Comparison of ENCODE assay signal across 8 cellular contexts in genomic region chr2:117470311-117471095, GRCh38.
DNase-seq lines count a peak whose midpoint lies in the region; ATAC-seq and TF ChIP-seq lines count a peak whose summit lies in the region.

No MANE protein-coding gene starts in this region.

- TF ChIP-seq EP300 in suprapubic skin (IDR thresholded peaks at IDR 0.05) = no peak

- H3K4me3 ChIP-seq in choroid plexus epithelial cell (ENCODE audit: low read depth, low read length) (no peak overlapping the region), suprapubic skin (no peak overlapping the region)

- no peaks in the 10 kb centered on the region for H3K36me3 ChIP-seq in suprapubic skin

- peaks cover 6% of the 10 kb centered on the region for H3K9me3 ChIP-seq in suprapubic skin

- no peak for TF ChIP-seq POLR2A in suprapubic skin (IDR thresholded peaks at IDR 0.05)

- H3K27me3 ChIP-seq in suprapubic skin = no peaks in the 10 kb centered on the region

- peaks cover 18% of the 10 kb centered on the region for H3K9me3 Mint-ChIP-seq in progenitor cell of endocrine pancreas (ENCODE audit: low read depth)

- H3K27ac ChIP-seq in suprapubic skin = no peak overlapping the region

- peak; percentile 23 for TF ChIP-seq CTCF in choroid plexus epithelial cell (conservative IDR thresholded peaks at IDR 0.05; ENCODE audit: low read depth, low read length)
- peak; percentile 61 for TF ChIP-seq CTCF in progenitor cell of endocrine pancreas (IDR thresholded peaks at IDR 0.05; ENCODE audit: unreplicated experiment)
- TF ChIP-seq CTCF in suprapubic skin (IDR thresholded peaks at IDR 0.05) = no peak

- 62% methylated on average over 7 of the region's 7 CpGs for WGBS in suprapubic skin

- H3K4me1 ChIP-seq in suprapubic skin = no peaks in the 10 kb centered on the region

- H3K27ac Mint-ChIP-seq in progenitor cell of endocrine pancreas = no peak overlapping the region

- no peaks in the 10 kb centered on the region for H3K4me1 Mint-ChIP-seq in progenitor cell of endocrine pancreas (ENCODE audit: low read depth)

- H3K4me3 Mint-ChIP-seq in progenitor cell of endocrine pancreas (ENCODE audit: low read depth) = no peak overlapping the region

- ATAC-seq in HG02623 (IDR thresholded peaks at IDR 0.05; ENCODE audit: unreplicated experiment) = peak; percentile 47

- H3K36me3 Mint-ChIP-seq in progenitor cell of endocrine pancreas (ENCODE audit: insufficient read depth) = peaks cover 18% of the 10 kb centered on the region

- DNase-seq in activated CD4-positive, alpha-beta T cell treated with anti-CD3 and anti-CD28 coated beads for 48 hours = peak; percentile 40
- no peak for DNase-seq in activated CD4-positive, alpha-beta T cell treated with anti-CD3 and anti-CD28 coated beads for 4 hours
- DNase-seq in NCI-H526 (lab: John Stamatoyannopoulos, UW) (peak; percentile 7 to 74), choroid plexus epithelial cell (ENCODE audit: low read depth) (no peak), progenitor cell of endocrine pancreas (ENCODE audit: low spot score, unreplicated experiment) (peak; percentile 21), suprapubic skin (ENCODE audit: low spot score in 2 of 2) (no peak)
- no peak for DNase-seq in activated CD4-positive, CD25-positive, alpha-beta regulatory T cell treated with anti-CD3 and anti-CD28 coated beads, Interleukin-2, amount 50 U/mL, for 72 hours

- no peaks in the 10 kb centered on the region for H3K27me3 Mint-ChIP-seq in progenitor cell of endocrine pancreas

Comparison
In these comparisons a context has a peak if more than half of its experiments do, and no peak if none do; other contexts are left out.
1. DNase-seq: peak in activated CD4-positive, alpha-beta T cell treated with anti-CD3 and anti-CD28 coated beads for 48 hours (single experiment), NCI-H526 (2 of 2) and progenitor cell of endocrine pancreas (single experiment); none in activated CD4-positive, alpha-beta T cell treated with anti-CD3 and anti-CD28 coated beads for 4 hours (0 of 2), choroid plexus epithelial cell (single experiment), suprapubic skin (0 of 2) and activated CD4-positive, CD25-positive, alpha-beta regulatory T cell treated with anti-CD3 and anti-CD28 coated beads, Interleukin-2, amount 50 U/mL, for 72 hours (single experiment).
2. CTCF ChIP-seq: peak in choroid plexus epithelial cell (single experiment) and progenitor cell of endocrine pancreas (single experiment); none in suprapubic skin (0 of 2).